21 cellular contexts compared by ENCODE assay signal in genomic region chr9:84677080-84677479, GRCh38. TPM values are rescaled to one million over a fixed set of nuclear protein-coding genes. Genes with fewer than 3 reads are reported as not detected.
DNase-seq lines count a peak whose midpoint lies in the region; FAIRE-seq and TF ChIP-seq lines count a peak whose summit lies in the region.
"Had no signal": no experiment of that assay in that cellular context is flagged by ENCODE, and none has a peak within 500 bp of the region (broad histone marks: within the 10 kb centered on the region; RNA-seq: fewer than 3 reads in every experiment).

No MANE protein-coding gene starts in this region.

- H3K27ac ChIP-seq in astrocyte (ENCODE audit: low read depth, low read length): no peak overlapping the region
- H3K27ac ChIP-seq in temporal lobe (ENCODE audit: low read depth, low read length): peak overlapping the region; percentile 14
- H3K27ac ChIP-seq in left ventricle myocardium inferior (replicated peaks): no peak overlapping the region
- H3K27ac ChIP-seq: HL-60, RWPE1, SJCRH30 had no signal

- TF ChIP-seq CTCF in astrocyte (IDR thresholded peaks at IDR 0.05; ENCODE audit: insufficient read depth, low read depth, low read length) (no peak), epithelial cell of esophagus (IDR thresholded peaks at IDR 0.05; ENCODE audit: insufficient read depth, low read depth, low read length, missing control alignments) (no peak), left ventricle myocardium inferior (IDR thresholded peaks at IDR 0.05; ENCODE audit: borderline replicate concordance) (no peak)

- H3K4me1 ChIP-seq in astrocyte (ENCODE audit: insufficient read depth, low read length) (no peaks in the 10 kb centered on the region), left ventricle myocardium inferior (no peaks in the 10 kb centered on the region)
- H3K4me1 ChIP-seq: SJCRH30 had no signal

- intact Hi-C loops in left ventricle myocardium inferior (cut with micrococcal nuclease): no loop called here

- H3K36me3 ChIP-seq in astrocyte (ENCODE audit: insufficient read depth, low read length) (no peaks in the 10 kb centered on the region), left ventricle myocardium inferior (no peaks in the 10 kb centered on the region)
- H3K36me3 ChIP-seq: SJCRH30 had no signal

- H3K4me1 Mint-ChIP-seq in astrocyte (ENCODE audit: low read depth, unreplicated experiment): peaks cover 1% of the 10 kb centered on the region
- H3K4me1 Mint-ChIP-seq: B cell had no signal

- H3K9me3 Mint-ChIP-seq in astrocyte (ENCODE audit: unreplicated experiment): peaks cover 2% of the 10 kb centered on the region
- H3K9me3 Mint-ChIP-seq: CD8-positive, alpha-beta T cell; IgD-negative memory B cell had no signal

- peaks cover 24% of the 10 kb centered on the region for H3K27me3 Mint-ChIP-seq in astrocyte (ENCODE audit: low read depth, unreplicated experiment)

- no peak overlapping the region for H3K4me3 Mint-ChIP-seq in astrocyte (ENCODE audit: unreplicated experiment)
- H3K4me3 Mint-ChIP-seq: B cell; CD8-positive, alpha-beta T cell; IgD-negative memory B cell had no signal

- no peaks in the 10 kb centered on the region for H3K9me3 ChIP-seq in astrocyte (ENCODE audit: insufficient read depth, low read depth, low read length)
- H3K9me3 ChIP-seq in left ventricle myocardium inferior (replicated peaks): no peaks in the 10 kb centered on the region

- H3K27me3 ChIP-seq in astrocyte (ENCODE audit: insufficient read depth, low read length) (peaks cover 7% of the 10 kb centered on the region), left ventricle myocardium inferior (ENCODE audit: low read depth) (peaks cover 11% of the 10 kb centered on the region)

- H3K4me3 ChIP-seq in astrocyte (ENCODE audit: insufficient read depth, low read depth, low read length) (no peak overlapping the region), epithelial cell of esophagus (ENCODE audit: low read length) (no peak overlapping the region), left ventricle myocardium inferior (no peak overlapping the region)
- H3K4me3 ChIP-seq: SJCRH30 had no signal

- H4K20me1 ChIP-seq in astrocyte (ENCODE audit: insufficient read depth, low read length): no peaks in the 10 kb centered on the region

- H3K9ac ChIP-seq in astrocyte (ENCODE audit: low read length): no peak overlapping the region

- peak; percentile 8 for DNase-seq in M059J (ENCODE audit: low read depth)
- DNase-seq in astrocyte (ENCODE audit: low read depth): peak; percentile 7
- peak; percentile 15 for DNase-seq in epithelial cell of esophagus (ENCODE audit: low read depth)
- no peak for DNase-seq in left ventricle myocardium inferior
- no peak for DNase-seq in kidney glomerular epithelial cell (lab: John Stamatoyannopoulos, UW)
- DNase-seq in GM03348 (ENCODE audit: low spot score): no peak
- DNase-seq: CD8-positive, alpha-beta T cell; DMS79; NCI-H187 treated with DMSO at 0.1 percent for 48 hours; PC-3; SJCRH30 had no signal

- H3K36me3 Mint-ChIP-seq in astrocyte (ENCODE audit: low read depth, unreplicated experiment): no peaks in the 10 kb centered on the region
- H3K36me3 Mint-ChIP-seq: CD8-positive, alpha-beta T cell; IgD-negative memory B cell had no signal

- no peak overlapping the region for H2AFZ ChIP-seq in astrocyte (ENCODE audit: low read depth, low read length)

- no peaks in the 10 kb centered on the region for H3K79me2 ChIP-seq in astrocyte (ENCODE audit: insufficient read depth, low read length)

- no peak overlapping the region for H3K4me2 ChIP-seq in astrocyte (ENCODE audit: low read length)

- FAIRE-seq in astrocyte (lab: Jason Lieb, UNC): no peak
- FAIRE-seq: D721Med, H1, HTR-8/SVneo had no signal

- no peak overlapping the region for H3K27ac Mint-ChIP-seq in astrocyte (ENCODE audit: unreplicated experiment)
- H3K27ac Mint-ChIP-seq: B cell; CD8-positive, alpha-beta T cell; IgD-negative memory B cell had no signal

RNA-seq across cellular contexts. Expression of gene NTRK2, which starts 7.6 kb away (rescaled TPM):
- total RNA-seq in M059J (2014; rRNA removed; shearing (Covaris generic)): 0.44 and 1.1 TPM in 2 replicates
- total RNA-seq in astrocyte (4.6 and 4.8 TPM in 2 replicates), temporal lobe (151 TPM), left ventricle myocardium inferior (3.8 TPM)
- total RNA-seq: CD8-positive, alpha-beta T cell; G401; LHCN-M2; PC-3; SJCRH30 had no signal

Comparison
In these comparisons a context has a peak if more than half of its experiments do, and no peak if none do; other contexts are left out.
1. DNase-seq: peak in M059J (single experiment), astrocyte (single experiment) and epithelial cell of esophagus (single experiment); none in left ventricle myocardium inferior (single experiment), kidney glomerular epithelial cell (single experiment) and GM03348 (single experiment).
2. RNA of gene NTRK2, which starts 7.6 kb away (total RNA-seq): 151 TPM in temporal lobe (single experiment); 4.6 to 4.8 TPM in astrocyte, 3.8 TPM in left ventricle myocardium inferior (single experiment) and 0.44 to 1.1 TPM in M059J; every median in the first group is over 10 times any median in the second.